1 cellular context compared by ENCODE assay signal in the genomic region with DNA sequence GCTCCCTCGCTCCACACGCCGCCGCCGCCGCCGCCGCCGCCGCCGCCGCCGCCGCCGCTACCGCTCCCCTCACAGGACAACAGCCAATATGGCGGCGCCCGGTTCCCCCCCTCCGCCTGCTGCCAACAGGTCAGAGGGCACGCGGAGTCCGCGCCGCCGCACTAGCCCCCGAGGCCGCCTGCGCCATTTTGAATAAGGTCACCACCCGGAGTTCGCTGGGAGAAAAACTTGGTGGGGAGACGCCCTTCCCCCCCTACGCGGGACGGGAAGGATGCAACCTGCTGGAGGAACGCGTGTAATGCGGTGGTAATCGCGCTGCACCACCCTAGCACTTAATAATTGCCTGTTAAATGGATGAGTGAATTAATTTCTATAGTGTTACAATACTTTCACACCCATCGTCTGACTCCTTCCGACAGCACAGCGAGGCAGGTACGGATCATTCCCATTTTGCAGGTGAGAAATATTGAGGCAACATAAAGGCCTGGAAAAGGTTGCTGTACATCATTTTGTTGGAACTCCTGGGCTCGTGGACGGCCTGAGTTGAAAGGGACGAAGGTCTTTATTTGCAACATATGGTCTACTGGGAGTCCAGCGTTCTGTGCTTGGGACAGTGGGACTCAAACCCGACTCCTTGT.
A peak's percentile ranks its signal among the peaks of the same experiment; 100 is the strongest.
TF ChIP-seq lines count a peak whose summit lies in the region.

A gene (minus strand): TSS at position 90 of the 638 bp plus-strand sequence. CDS start 105 bp downstream, outside the sequence.

TF ChIP-seq in K562, 482 proteins besides CTCF, POLR2A, EP300 and RAD21 (continued from another document and continues in another):
- TF ChIP-seq, protein P1, sequence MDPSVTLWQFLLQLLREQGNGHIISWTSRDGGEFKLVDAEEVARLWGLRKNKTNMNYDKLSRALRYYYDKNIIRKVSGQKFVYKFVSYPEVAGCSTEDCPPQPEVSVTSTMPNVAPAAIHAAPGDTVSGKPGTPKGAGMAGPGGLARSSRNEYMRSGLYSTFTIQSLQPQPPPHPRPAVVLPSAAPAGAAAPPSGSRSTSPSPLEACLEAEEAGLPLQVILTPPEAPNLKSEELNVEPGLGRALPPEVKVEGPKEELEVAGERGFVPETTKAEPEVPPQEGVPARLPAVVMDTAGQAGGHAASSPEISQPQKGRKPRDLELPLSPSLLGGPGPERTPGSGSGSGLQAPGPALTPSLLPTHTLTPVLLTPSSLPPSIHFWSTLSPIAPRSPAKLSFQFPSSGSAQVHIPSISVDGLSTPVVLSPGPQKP (CRISPR knock-in tag; IDR thresholded peaks at IDR 0.05) = no peak
- TF ChIP-seq RCOR1 (IDR thresholded peaks at IDR 0.05; ENCODE audit: borderline replicate concordance in 1 of 2, low read depth in 2 of 2, low read length in 2 of 2) (peak in 1 of 2 experiments; percentile 68; a peak in 2 of 4 replicates), MCM7 (IDR thresholded peaks at IDR 0.05) (no peak), MCM2 (IDR thresholded peaks at IDR 0.05; ENCODE audit: low read depth) (no peak), KLF1 (tag; IDR thresholded peaks at IDR 0.05) (peak; percentile 93), ZNF766 (CRISPR knock-in tag; conservative IDR thresholded peaks at IDR 0.05) (peak; percentile 90), YY1 (IDR thresholded peaks at IDR 0.05; ENCODE audit: borderline replicate concordance in 1 of 3, control insufficient read depth in 1 of 3, extremely low read depth in 1 of 3, insufficient read depth in 3 of 3, insufficient read length in 1 of 3, insufficient replicate concordance in 2 of 3, low read depth in 1 of 3, low read length in 2 of 3) (peak; percentile 97 to 99 (median 99)), ZNF282 (CRISPR knock-in tag; IDR thresholded peaks at IDR 0.05) (no peak), YBX1 (IDR thresholded peaks at IDR 0.05) (no peak), HMG20B (CRISPR knock-in tag; IDR thresholded peaks at IDR 0.05) (no peak), SMARCB1 (IDR thresholded peaks at IDR 0.05; ENCODE audit: insufficient read length, low read depth) (no peak), BCL6 (CRISPR knock-in tag; IDR thresholded peaks at IDR 0.05) (no peak), HDGF (IDR thresholded peaks at IDR 0.05) (no peak), FOXA1 (IDR thresholded peaks at IDR 0.05; ENCODE audit: borderline replicate concordance) (no peak), NFATC3 (IDR thresholded peaks at IDR 0.05) (no peak), JUNB (CRISPR knock-in tag; conservative IDR thresholded peaks at IDR 0.05) (no peak), CBX2 (IDR thresholded peaks at IDR 0.05; ENCODE audit: insufficient read depth, low read length, poor library complexity, severe bottlenecking) (no peak), GABPB1 (CRISPR knock-in tag; IDR thresholded peaks at IDR 0.05) (peak; percentile 31; the same call in 1 of the 2 replicates), ZNF232 (CRISPR knock-in tag; IDR thresholded peaks at IDR 0.05) (no peak), PRPF4 (IDR thresholded peaks at IDR 0.05; ENCODE audit: insufficient read depth, low read depth, low read length, poor library complexity, severe bottlenecking) (no peak), MEF2D (tag; conservative IDR thresholded peaks at IDR 0.05; ENCODE audit: low read depth) (peak; percentile 49; the same call in 1 of the 2 replicates), SAFB (IDR thresholded peaks at IDR 0.05; ENCODE audit: borderline replicate concordance, low read depth, low read length) (no peak), TGIF2 (CRISPR knock-in tag; IDR thresholded peaks at IDR 0.05) (no peak), ZNF175 (CRISPR knock-in tag; IDR thresholded peaks at IDR 0.05; ENCODE audit: low read depth) (no peak), MED1 (CRISPR knock-in tag; IDR thresholded peaks at IDR 0.05; ENCODE audit: borderline replicate concordance) (no peak), NR2C2 (CRISPR knock-in tag; IDR thresholded peaks at IDR 0.05) (peak; percentile 99), NR2C2 (tag; IDR thresholded peaks at IDR 0.05) (peak; percentile 100), PURB (CRISPR knock-in tag; IDR thresholded peaks at IDR 0.05; ENCODE audit: low read depth) (no peak), ZNF431 (CRISPR knock-in tag; IDR thresholded peaks at IDR 0.05) (no peak), SMARCA5 (IDR thresholded peaks at IDR 0.05) (peak; percentile 87), ZNF77 (CRISPR knock-in tag; IDR thresholded peaks at IDR 0.05) (no peak), POLR3A (IDR thresholded peaks at IDR 0.05; ENCODE audit: borderline replicate concordance, extremely low read depth, insufficient read depth, insufficient read length) (no peak), ZNF561 (CRISPR knock-in tag; conservative IDR thresholded peaks at IDR 0.05) (no peak), ZFX (CRISPR knock-in tag; IDR thresholded peaks at IDR 0.05) (peak; percentile 40), CAMTA2 (CRISPR knock-in tag; conservative IDR thresholded peaks at IDR 0.05) (no peak), ZEB2 (IDR thresholded peaks at IDR 0.05) (0 out of 2 replicates have a peak, but pooled peaks have one; percentile 35), PHF21A (IDR thresholded peaks at IDR 0.05; ENCODE audit: borderline replicate concordance, low read depth) (no peak), ZC3H11A (IDR thresholded peaks at IDR 0.05; ENCODE audit: low read depth, low read length) (no peak), SREBF1 (IDR thresholded peaks at IDR 0.05; ENCODE audit: borderline replicate concordance, low read depth, low read length) (no peak)
- TF ChIP-seq, protein P2, sequence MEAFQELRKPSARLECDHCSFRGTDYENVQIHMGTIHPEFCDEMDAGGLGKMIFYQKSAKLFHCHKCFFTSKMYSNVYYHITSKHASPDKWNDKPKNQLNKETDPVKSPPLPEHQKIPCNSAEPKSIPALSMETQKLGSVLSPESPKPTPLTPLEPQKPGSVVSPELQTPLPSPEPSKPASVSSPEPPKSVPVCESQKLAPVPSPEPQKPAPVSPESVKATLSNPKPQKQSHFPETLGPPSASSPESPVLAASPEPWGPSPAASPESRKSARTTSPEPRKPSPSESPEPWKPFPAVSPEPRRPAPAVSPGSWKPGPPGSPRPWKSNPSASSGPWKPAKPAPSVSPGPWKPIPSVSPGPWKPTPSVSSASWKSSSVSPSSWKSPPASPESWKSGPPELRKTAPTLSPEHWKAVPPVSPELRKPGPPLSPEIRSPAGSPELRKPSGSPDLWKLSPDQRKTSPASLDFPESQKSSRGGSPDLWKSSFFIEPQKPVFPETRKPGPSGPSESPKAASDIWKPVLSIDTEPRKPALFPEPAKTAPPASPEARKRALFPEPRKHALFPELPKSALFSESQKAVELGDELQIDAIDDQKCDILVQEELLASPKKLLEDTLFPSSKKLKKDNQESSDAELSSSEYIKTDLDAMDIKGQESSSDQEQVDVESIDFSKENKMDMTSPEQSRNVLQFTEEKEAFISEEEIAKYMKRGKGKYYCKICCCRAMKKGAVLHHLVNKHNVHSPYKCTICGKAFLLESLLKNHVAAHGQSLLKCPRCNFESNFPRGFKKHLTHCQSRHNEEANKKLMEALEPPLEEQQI (IDR thresholded peaks at IDR 0.05) = no peak
- TF ChIP-seq, protein P3, sequence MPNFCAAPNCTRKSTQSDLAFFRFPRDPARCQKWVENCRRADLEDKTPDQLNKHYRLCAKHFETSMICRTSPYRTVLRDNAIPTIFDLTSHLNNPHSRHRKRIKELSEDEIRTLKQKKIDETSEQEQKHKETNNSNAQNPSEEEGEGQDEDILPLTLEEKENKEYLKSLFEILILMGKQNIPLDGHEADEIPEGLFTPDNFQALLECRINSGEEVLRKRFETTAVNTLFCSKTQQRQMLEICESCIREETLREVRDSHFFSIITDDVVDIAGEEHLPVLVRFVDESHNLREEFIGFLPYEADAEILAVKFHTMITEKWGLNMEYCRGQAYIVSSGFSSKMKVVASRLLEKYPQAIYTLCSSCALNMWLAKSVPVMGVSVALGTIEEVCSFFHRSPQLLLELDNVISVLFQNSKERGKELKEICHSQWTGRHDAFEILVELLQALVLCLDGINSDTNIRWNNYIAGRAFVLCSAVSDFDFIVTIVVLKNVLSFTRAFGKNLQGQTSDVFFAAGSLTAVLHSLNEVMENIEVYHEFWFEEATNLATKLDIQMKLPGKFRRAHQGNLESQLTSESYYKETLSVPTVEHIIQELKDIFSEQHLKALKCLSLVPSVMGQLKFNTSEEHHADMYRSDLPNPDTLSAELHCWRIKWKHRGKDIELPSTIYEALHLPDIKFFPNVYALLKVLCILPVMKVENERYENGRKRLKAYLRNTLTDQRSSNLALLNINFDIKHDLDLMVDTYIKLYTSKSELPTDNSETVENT (CRISPR knock-in tag; IDR thresholded peaks at IDR 0.05) = no peak
- TF ChIP-seq, protein P4, sequence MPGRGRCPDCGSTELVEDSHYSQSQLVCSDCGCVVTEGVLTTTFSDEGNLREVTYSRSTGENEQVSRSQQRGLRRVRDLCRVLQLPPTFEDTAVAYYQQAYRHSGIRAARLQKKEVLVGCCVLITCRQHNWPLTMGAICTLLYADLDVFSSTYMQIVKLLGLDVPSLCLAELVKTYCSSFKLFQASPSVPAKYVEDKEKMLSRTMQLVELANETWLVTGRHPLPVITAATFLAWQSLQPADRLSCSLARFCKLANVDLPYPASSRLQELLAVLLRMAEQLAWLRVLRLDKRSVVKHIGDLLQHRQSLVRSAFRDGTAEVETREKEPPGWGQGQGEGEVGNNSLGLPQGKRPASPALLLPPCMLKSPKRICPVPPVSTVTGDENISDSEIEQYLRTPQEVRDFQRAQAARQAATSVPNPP (IDR thresholded peaks at IDR 0.05; ENCODE audit: borderline replicate concordance, insufficient read depth, insufficient read length) = no peak
- TF ChIP-seq, protein P5, sequence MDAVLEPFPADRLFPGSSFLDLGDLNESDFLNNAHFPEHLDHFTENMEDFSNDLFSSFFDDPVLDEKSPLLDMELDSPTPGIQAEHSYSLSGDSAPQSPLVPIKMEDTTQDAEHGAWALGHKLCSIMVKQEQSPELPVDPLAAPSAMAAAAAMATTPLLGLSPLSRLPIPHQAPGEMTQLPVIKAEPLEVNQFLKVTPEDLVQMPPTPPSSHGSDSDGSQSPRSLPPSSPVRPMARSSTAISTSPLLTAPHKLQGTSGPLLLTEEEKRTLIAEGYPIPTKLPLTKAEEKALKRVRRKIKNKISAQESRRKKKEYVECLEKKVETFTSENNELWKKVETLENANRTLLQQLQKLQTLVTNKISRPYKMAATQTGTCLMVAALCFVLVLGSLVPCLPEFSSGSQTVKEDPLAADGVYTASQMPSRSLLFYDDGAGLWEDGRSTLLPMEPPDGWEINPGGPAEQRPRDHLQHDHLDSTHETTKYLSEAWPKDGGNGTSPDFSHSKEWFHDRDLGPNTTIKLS (IDR thresholded peaks at IDR 0.05; ENCODE audit: borderline replicate concordance, low read depth) = 0 out of 2 replicates have a peak, but pooled peaks have one; percentile 30
- TF ChIP-seq, protein P6, sequence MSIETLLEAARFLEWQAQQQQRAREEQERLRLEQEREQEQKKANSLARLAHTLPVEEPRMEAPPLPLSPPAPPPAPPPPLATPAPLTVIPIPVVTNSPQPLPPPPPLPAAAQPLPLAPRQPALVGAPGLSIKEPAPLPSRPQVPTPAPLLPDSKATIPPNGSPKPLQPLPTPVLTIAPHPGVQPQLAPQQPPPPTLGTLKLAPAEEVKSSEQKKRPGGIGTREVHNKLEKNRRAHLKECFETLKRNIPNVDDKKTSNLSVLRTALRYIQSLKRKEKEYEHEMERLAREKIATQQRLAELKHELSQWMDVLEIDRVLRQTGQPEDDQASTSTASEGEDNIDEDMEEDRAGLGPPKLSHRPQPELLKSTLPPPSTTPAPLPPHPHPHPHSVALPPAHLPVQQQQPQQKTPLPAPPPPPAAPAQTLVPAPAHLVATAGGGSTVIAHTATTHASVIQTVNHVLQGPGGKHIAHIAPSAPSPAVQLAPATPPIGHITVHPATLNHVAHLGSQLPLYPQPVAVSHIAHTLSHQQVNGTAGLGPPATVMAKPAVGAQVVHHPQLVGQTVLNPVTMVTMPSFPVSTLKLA (conservative IDR thresholded peaks at IDR 0.05) = peak; percentile 58 to 73; a peak in 3 of 4 replicates
- TF ChIP-seq, protein P7, sequence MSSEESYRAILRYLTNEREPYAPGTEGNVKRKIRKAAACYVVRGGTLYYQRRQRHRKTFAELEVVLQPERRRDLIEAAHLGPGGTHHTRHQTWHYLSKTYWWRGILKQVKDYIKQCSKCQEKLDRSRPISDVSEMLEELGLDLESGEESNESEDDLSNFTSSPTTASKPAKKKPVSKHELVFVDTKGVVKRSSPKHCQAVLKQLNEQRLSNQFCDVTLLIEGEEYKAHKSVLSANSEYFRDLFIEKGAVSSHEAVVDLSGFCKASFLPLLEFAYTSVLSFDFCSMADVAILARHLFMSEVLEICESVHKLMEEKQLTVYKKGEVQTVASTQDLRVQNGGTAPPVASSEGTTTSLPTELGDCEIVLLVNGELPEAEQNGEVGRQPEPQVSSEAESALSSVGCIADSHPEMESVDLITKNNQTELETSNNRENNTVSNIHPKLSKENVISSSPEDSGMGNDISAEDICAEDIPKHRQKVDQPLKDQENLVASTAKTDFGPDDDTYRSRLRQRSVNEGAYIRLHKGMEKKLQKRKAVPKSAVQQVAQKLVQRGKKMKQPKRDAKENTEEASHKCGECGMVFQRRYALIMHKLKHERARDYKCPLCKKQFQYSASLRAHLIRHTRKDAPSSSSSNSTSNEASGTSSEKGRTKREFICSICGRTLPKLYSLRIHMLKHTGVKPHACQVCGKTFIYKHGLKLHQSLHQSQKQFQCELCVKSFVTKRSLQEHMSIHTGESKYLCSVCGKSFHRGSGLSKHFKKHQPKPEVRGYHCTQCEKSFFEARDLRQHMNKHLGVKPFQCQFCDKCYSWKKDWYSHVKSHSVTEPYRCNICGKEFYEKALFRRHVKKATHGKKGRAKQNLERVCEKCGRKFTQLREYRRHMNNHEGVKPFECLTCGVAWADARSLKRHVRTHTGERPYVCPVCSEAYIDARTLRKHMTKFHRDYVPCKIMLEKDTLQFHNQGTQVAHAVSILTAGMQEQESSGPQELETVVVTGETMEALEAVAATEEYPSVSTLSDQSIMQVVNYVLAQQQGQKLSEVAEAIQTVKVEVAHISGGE (CRISPR knock-in tag; IDR thresholded peaks at IDR 0.05) = peak in 1 of 3 experiments; percentile 79; a peak in 2 of 6 replicates
- TF ChIP-seq, protein P8, sequence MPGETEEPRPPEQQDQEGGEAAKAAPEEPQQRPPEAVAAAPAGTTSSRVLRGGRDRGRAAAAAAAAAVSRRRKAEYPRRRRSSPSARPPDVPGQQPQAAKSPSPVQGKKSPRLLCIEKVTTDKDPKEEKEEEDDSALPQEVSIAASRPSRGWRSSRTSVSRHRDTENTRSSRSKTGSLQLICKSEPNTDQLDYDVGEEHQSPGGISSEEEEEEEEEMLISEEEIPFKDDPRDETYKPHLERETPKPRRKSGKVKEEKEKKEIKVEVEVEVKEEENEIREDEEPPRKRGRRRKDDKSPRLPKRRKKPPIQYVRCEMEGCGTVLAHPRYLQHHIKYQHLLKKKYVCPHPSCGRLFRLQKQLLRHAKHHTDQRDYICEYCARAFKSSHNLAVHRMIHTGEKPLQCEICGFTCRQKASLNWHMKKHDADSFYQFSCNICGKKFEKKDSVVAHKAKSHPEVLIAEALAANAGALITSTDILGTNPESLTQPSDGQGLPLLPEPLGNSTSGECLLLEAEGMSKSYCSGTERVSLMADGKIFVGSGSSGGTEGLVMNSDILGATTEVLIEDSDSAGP (CRISPR knock-in tag; IDR thresholded peaks at IDR 0.05) = no peak
